9 cellular contexts compared by ENCODE assay signal in the genomic region with DNA sequence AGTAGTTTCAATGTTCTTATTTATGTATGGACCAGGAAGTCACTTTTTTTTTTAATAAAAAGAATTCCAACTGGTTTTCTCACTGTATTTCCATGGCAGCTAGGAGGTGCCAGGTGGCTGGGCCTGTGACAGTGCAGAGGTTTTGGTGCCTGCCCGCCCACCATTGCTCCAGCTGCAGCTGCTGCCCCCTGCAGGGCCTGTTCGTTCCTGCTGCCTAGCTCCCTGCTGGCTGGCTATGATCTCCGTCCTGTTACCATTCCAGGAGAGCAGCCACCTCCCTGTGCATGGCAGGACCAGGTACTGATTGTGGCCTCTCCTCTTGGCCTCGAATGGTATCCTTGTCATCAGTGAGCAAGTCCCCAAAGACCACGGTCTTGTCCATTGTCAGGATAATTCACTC. TPM values are rescaled to one million over a fixed set of nuclear protein-coding genes. Genes with fewer than 3 reads are reported as not detected.
DNase-seq lines count a peak whose midpoint lies in the region; ATAC-seq, FAIRE-seq and TF ChIP-seq lines count a peak whose summit lies in the region.
"Not testable (repeated sequence)": the region's sequence is repeated elsewhere in the genome, so short reads cannot be mapped to it uniquely, and the experiment has no call there.
"Had no signal": no experiment of that assay in that cellular context is flagged by ENCODE, and none has a peak within 500 bp of the region (broad histone marks: within the 10 kb centered on the region; RNA-seq: fewer than 3 reads in every experiment).

No MANE protein-coding gene starts in this region.

- not testable (repeated sequence) for H3K9me3 Mint-ChIP-seq in activated CD4-positive, alpha-beta T cell treated with anti-CD3 and anti-CD28 coated beads for 36 hours (ENCODE audit: low read depth); astrocyte (ENCODE audit: unreplicated experiment)

- peak; percentile 29; the same call in 1 of the 2 replicates for TF ChIP-seq RAD21 in HCT116 (IDR thresholded peaks at IDR 0.05; ENCODE audit: low read depth)

- H3K4me3 ChIP-seq in DOHH2 (ENCODE audit: low read length); HCT116 (replicated peaks in 1 of 2; ENCODE audit: low read depth in 1 of 2, low read length in 2 of 2); astrocyte (ENCODE audit: insufficient read depth, low read depth, low read length); pancreas: not testable (repeated sequence)

- TF ChIP-seq CTCF in DOHH2 (IDR thresholded peaks at IDR 0.05; ENCODE audit: low read depth, low read length, poor library complexity, severe bottlenecking) (peak; percentile 66), HCT116 (IDR thresholded peaks at IDR 0.05 in 2 of 3, conservative IDR thresholded peaks at IDR 0.05 in 1 of 3; ENCODE audit: borderline replicate concordance in 1 of 3, insufficient read depth in 1 of 3, low read depth in 2 of 3, low read length in 2 of 3) (peak in 2 of 3 experiments; percentile 54 to 64; a peak in 5 of 6 replicates), astrocyte (IDR thresholded peaks at IDR 0.05; ENCODE audit: insufficient read depth, low read depth, low read length) (peak; percentile 16), pancreas (IDR thresholded peaks at IDR 0.05) (peak in 3 of 4 donors; percentile 22 to 52 (median 45))

- not testable (repeated sequence) for H3K36me3 ChIP-seq in DOHH2 (ENCODE audit: control insufficient read depth, low read length); HCT116 (ENCODE audit: control insufficient read depth in 1 of 2, insufficient read depth in 2 of 2, low read length in 2 of 2); astrocyte (ENCODE audit: insufficient read depth, low read length); pancreas

- not testable (repeated sequence) for H3K4me2 ChIP-seq in DOHH2 (ENCODE audit: low read length); astrocyte (ENCODE audit: low read length)
- peak overlapping the region; percentile 63 for H3K4me2 ChIP-seq in HCT116 (ENCODE audit: low read length)

- 14 to 21% methylated on average over 5 of the region's 5 CpGs for WGBS in pancreas, 2 donors

- H2AFZ ChIP-seq in HCT116 (ENCODE audit: low read depth, low read length, poor library complexity, severe bottlenecking), result peak overlapping the region; percentile 35
- not testable (repeated sequence) for H2AFZ ChIP-seq in astrocyte (ENCODE audit: low read depth, low read length)

- H3K27ac ChIP-seq in DOHH2 (ENCODE audit: low read depth, low read length); HCT116 (ENCODE audit: low read depth, low read length); astrocyte (ENCODE audit: low read depth, low read length); pancreas: not testable (repeated sequence)

- ATAC-seq in HCT116 (peak; percentile 86), left ventricle myocardium superior (peak; percentile 73), pancreas (peak; percentile 73 to 88 (median 84))
- peak; percentile 74 for ATAC-seq in activated CD4-positive, alpha-beta T cell treated with anti-CD3 and anti-CD28 coated beads for 36 hours

- not testable (repeated sequence) for H3K4me1 Mint-ChIP-seq in activated CD4-positive, alpha-beta T cell treated with anti-CD3 and anti-CD28 coated beads for 36 hours; astrocyte (ENCODE audit: low read depth, unreplicated experiment)

- not testable (repeated sequence) for FAIRE-seq in astrocyte (lab: Jason Lieb, UNC); pancreas (lab: Jason Lieb, UNC)

- not testable (repeated sequence) for H3K27me3 ChIP-seq in DOHH2 (ENCODE audit: control insufficient read depth, low read length); HCT116 (ENCODE audit: insufficient read depth, low read length); astrocyte (ENCODE audit: insufficient read depth, low read length); pancreas

- not testable (repeated sequence) for H3K36me3 Mint-ChIP-seq in activated CD4-positive, alpha-beta T cell treated with anti-CD3 and anti-CD28 coated beads for 36 hours (ENCODE audit: low read depth); astrocyte (ENCODE audit: low read depth, unreplicated experiment)

- TF ChIP-seq POLR2A in HCT116 (IDR thresholded peaks at IDR 0.05; ENCODE audit: borderline replicate concordance, extremely low read depth, insufficient read depth, insufficient read length), result not testable (repeated sequence)

- RAD21 ChIA-PET in HCT116 (lab: Charles Lee; ENCODE audit: low non-redundant PET in 1 of 2, low total read pairs in 2 of 2, uncharacterized antibody in 2 of 2, unreplicated experiment in 2 of 2), result not testable (repeated sequence)

- not testable (repeated sequence) for H3K9me2 ChIP-seq in DOHH2 (replicated peaks; ENCODE audit: control insufficient read depth, low read length); HCT116 (ENCODE audit: insufficient read depth)

- not testable (repeated sequence) for H3K4me1 ChIP-seq in DOHH2 (ENCODE audit: control insufficient read depth, low read length); astrocyte (ENCODE audit: insufficient read depth, low read length); pancreas
- H3K4me1 ChIP-seq in HCT116 (ENCODE audit: control insufficient read depth in 1 of 2, insufficient read depth in 2 of 2, low read length in 2 of 2), result peaks cover 0 to 15% of the 10 kb centered on the region in 2 experiments; a peak in 1 of 4 replicates

- H3K9ac ChIP-seq in HCT116 (ENCODE audit: low read length); astrocyte (ENCODE audit: low read length): not testable (repeated sequence)

- not testable (repeated sequence) for H3K27ac Mint-ChIP-seq in activated CD4-positive, alpha-beta T cell treated with anti-CD3 and anti-CD28 coated beads for 36 hours; astrocyte (ENCODE audit: unreplicated experiment)

- H3K4me3 Mint-ChIP-seq in activated CD4-positive, alpha-beta T cell treated with anti-CD3 and anti-CD28 coated beads for 36 hours; astrocyte (ENCODE audit: unreplicated experiment): not testable (repeated sequence)

- H3K9me3 ChIP-seq in DOHH2 (ENCODE audit: control insufficient read depth, insufficient read depth, low read length); HCT116 (ENCODE audit: control insufficient read depth in 1 of 2, insufficient read depth in 1 of 2, low read depth in 1 of 2, low read length in 2 of 2); astrocyte (ENCODE audit: insufficient read depth, low read depth, low read length); pancreas: not testable (repeated sequence)

- not testable (repeated sequence) for H4K20me1 ChIP-seq in DOHH2 (ENCODE audit: control insufficient read depth, insufficient read depth, low read depth, low read length); HCT116 (ENCODE audit: insufficient read depth); astrocyte (ENCODE audit: insufficient read depth, low read length)

- H3F3A ChIP-seq in DOHH2 (ENCODE audit: control insufficient read depth, insufficient read depth), result not testable (repeated sequence)

- BruUV-seq in HCT116 (replicated peaks; lab: Mats Ljungman, UMichigan), result not testable (repeated sequence)

- intact Hi-C loops in HCT116 (cut with micrococcal nuclease); activated CD4-positive, alpha-beta T cell treated with anti-CD3 and anti-CD28 coated beads for 36 hours (cut with DNase I, micrococcal nuclease); left ventricle myocardium superior (cut with micrococcal nuclease); pancreas (cut with DNase I): not testable (repeated sequence)

- not testable (repeated sequence) for H3K79me2 ChIP-seq in DOHH2 (ENCODE audit: control insufficient read depth, low read length); HCT116 (ENCODE audit: insufficient read depth, low read length); astrocyte (ENCODE audit: insufficient read depth, low read length)

- not testable (repeated sequence) for DNase-seq in HCT116 (ENCODE audit: low read depth, low spot score); activated CD4-positive, alpha-beta T cell treated with anti-CD3 and anti-CD28 coated beads for 36 hours; astrocyte (ENCODE audit: low read depth)
- DNase-seq in NCI-H1105 (lab: John Stamatoyannopoulos, UW) (peak; percentile 8), left ventricle myocardium superior (peak; percentile 70), pancreas (peak in 4 of 6 donors; percentile 52 to 66 (median 58))
- DNase-seq in stimulated activated CD8-positive, alpha-beta memory T cell treated with anti-CD3 and anti-CD28 coated beads, Interleukin-7, amount 100 ng/mL, for 48 hours (ENCODE audit: extremely low read depth in 1 of 2, low read depth in 1 of 2), result peak; percentile 33 to 39

- CTCF ChIA-PET in HCT116 (lab: Charles Lee), result interaction anchor here (0.8 kb wide), 1 partner anchor 30 kb away, joined by 4 read pairs; no protein-coding TSS in a partner anchor
- CTCF ChIA-PET in activated CD4-positive, alpha-beta T cell treated with anti-CD3 and anti-CD28 coated beads for 36 hours (lab: Charles Lee), result not testable (repeated sequence)

- not testable (repeated sequence) for H3K27me3 Mint-ChIP-seq in activated CD4-positive, alpha-beta T cell treated with anti-CD3 and anti-CD28 coated beads for 36 hours; astrocyte (ENCODE audit: low read depth, unreplicated experiment)

- POLR2A ChIA-PET in HCT116 (lab: Charles Lee); activated CD4-positive, alpha-beta T cell treated with anti-CD3 and anti-CD28 coated beads for 36 hours (lab: Charles Lee): not testable (repeated sequence)

RNA-seq across cellular contexts. Expression of a gene that starts 2.1 kb away (rescaled TPM):
- total RNA-seq in HCT116 (2021; ENCODE audit: unreplicated experiment) (not detected), astrocyte (2.1 and 2.5 TPM in 2 replicates), left ventricle myocardium superior (24.7 TPM), pancreas (1 to 10 TPM in 5 of 6 donors, under 1 TPM in 1; 0.69 to 2.8 (median 1.5) TPM)
- not detected in 2 replicates for polyA plus RNA-seq in HCT116 (2012)
- under 1 TPM; 0.78 to 0.91 TPM for total RNA-seq in activated CD4-positive, alpha-beta T cell treated with anti-CD3 and anti-CD28 coated beads for 36 hours
- polyA plus RNA-seq in pancreas, result 1 to 10 TPM; 1.0 to 1.5 TPM
- total RNA-seq: G401 had no signal

RNA-seq across cellular contexts. Expression of a gene that starts 19.7 kb away (rescaled TPM):
- not detected for total RNA-seq in HCT116 (2021; ENCODE audit: unreplicated experiment)
- 0.01 TPM in 1 of 2 replicates, not detected in the other for polyA plus RNA-seq in HCT116 (2012)
- under 1 TPM in 1 of 2 experiments, not detected in 1; 0.05 TPM for total RNA-seq in activated CD4-positive, alpha-beta T cell treated with anti-CD3 and anti-CD28 coated beads for 36 hours
- total RNA-seq in astrocyte, result not detected in 2 replicates
- 0.10 TPM for total RNA-seq in left ventricle myocardium superior
- under 1 TPM in 5 of 6 donors, not detected in 1; 0.09 to 0.22 (median 0.14) TPM for total RNA-seq in pancreas
- under 1 TPM; 0.05 to 0.65 TPM for polyA plus RNA-seq in pancreas
- total RNA-seq: G401 had no signal

RNA-seq across cellular contexts. Expression of a gene that starts 30.0 kb away (rescaled TPM):
- total RNA-seq in HCT116 (2021; ENCODE audit: unreplicated experiment), result 0.44 TPM
- not detected in 2 replicates for polyA plus RNA-seq in HCT116 (2012)
- total RNA-seq in activated CD4-positive, alpha-beta T cell treated with anti-CD3 and anti-CD28 coated beads for 36 hours, result 1 to 10 TPM; 2.8 to 5.0 TPM
- 15.7 and 17.8 TPM in 2 replicates for total RNA-seq in astrocyte
- 217 TPM for total RNA-seq in left ventricle myocardium superior
- 10 to 100 TPM in 3 of 6 donors, 1 to 10 TPM in 3; 4.4 to 11.6 (median 9.3) TPM for total RNA-seq in pancreas
- polyA plus RNA-seq in pancreas, result 10 to 100 TPM in 1 of 2 donors, 1 to 10 TPM in 1; 9.3 to 12.8 TPM

RNA-seq across cellular contexts. Expression of a gene that starts 48.3 kb away (rescaled TPM):
- total RNA-seq in HCT116 (2021; ENCODE audit: unreplicated experiment) (4.2 TPM), astrocyte (11.3 and 12.5 TPM in 2 replicates), left ventricle myocardium superior (8.1 TPM), pancreas (1 to 10 TPM; 4.3 to 8.0 (median 6.6) TPM)
- polyA plus RNA-seq in HCT116 (2012), result 2.1 and 2.4 TPM in 2 replicates
- total RNA-seq in activated CD4-positive, alpha-beta T cell treated with anti-CD3 and anti-CD28 coated beads for 36 hours, result 10 to 100 TPM; 12.8 to 12.9 TPM
- 1 to 10 TPM; 4.1 to 4.3 TPM for polyA plus RNA-seq in pancreas

RNA-seq across cellular contexts. Expression of a gene that starts 52.7 kb away (rescaled TPM):
- total RNA-seq in HCT116 (2021; ENCODE audit: unreplicated experiment) (not detected), astrocyte (0.14 TPM in 1 of 2 replicates, not detected in the other), left ventricle myocardium superior (0.84 TPM), pancreas (1 to 10 TPM in 4 of 6 donors, under 1 TPM in 1, not detected in 1; 0.59 to 1.9 (median 1.2) TPM)
- not detected in 2 replicates for polyA plus RNA-seq in HCT116 (2012)
- 1 to 10 TPM; 3.0 to 3.1 TPM for total RNA-seq in activated CD4-positive, alpha-beta T cell treated with anti-CD3 and anti-CD28 coated beads for 36 hours
- polyA plus RNA-seq in pancreas, result under 1 TPM; 0.68 to 0.75 TPM
- total RNA-seq: G401 had no signal

Comparison
In these comparisons a context has a peak if more than half of its experiments do, and no peak if none do; other contexts are left out.
1. CTCF ChIP-seq: peak in every context shown above with its lines; median percentile 66 in DOHH2; 59 in HCT116; 45 in pancreas; 16 in astrocyte.
2. RNA of a gene that starts 30.0 kb away (total RNA-seq): 217 TPM in left ventricle myocardium superior (single experiment); 15.7 to 17.8 TPM in astrocyte, 4.4 to 11.6 TPM in pancreas, 2.8 to 5.0 TPM in activated CD4-positive, alpha-beta T cell treated with anti-CD3 and anti-CD28 coated beads for 36 hours and 0.44 TPM in HCT116 (single experiment); every median in the first group is over 10 times any median in the second.
3. Peak in every context shown above with its lines, with median percentiles within 50 percentile points of each other: ATAC-seq.